In the genomic region with DNA sequence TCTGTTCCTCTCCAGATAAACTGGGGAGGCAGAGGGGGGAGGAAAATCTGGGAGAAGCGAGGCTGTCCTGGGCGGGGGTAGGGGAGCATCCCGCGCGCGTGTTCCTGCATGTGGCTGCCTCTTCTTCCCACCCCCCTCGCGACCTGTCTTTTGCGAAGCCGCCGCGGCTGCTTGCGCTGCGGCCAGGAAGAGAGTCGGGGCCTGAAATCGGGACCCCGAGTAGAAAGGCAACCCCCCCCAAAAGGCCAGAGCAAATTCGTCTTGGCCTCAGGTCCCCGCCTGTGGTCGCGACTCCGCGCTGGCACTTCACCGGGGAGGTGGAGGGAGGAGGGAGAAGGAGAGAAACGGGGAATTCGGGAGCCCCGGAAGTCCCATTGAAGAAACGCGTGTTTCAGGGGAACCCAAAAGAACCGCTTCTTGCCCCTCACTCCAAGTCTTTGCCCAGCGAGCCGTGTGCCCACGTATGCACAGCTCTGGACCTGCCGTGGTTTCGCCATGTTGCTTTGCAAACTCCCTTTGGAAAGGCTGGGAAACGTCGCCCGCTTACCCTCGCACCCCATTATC, we compare ENCODE assay signal across 8 cellular contexts. TPM values are rescaled to one million over a fixed set of nuclear protein-coding genes. Genes with fewer than 3 reads are reported as not detected.
A peak's percentile ranks its signal among the peaks of the same experiment; 100 is the strongest.
DNase-seq lines count a peak whose midpoint lies in the region; ATAC-seq and TF ChIP-seq lines count a peak whose summit lies in the region.

No MANE protein-coding gene starts in this region.

- no peaks in the 10 kb centered on the region for H3K9me2 ChIP-seq in PC-3 (replicated peaks; ENCODE audit: low read length)

- H3K4me1 ChIP-seq in mucosa of stomach (ENCODE audit: control insufficient read depth, insufficient read depth, low read length), result peaks cover 35% of the 10 kb centered on the region
- peaks cover 0 to 2% of the 10 kb centered on the region in 2 donors for H3K4me1 ChIP-seq in aorta (ENCODE audit: control insufficient read depth in 1 of 2, insufficient read depth in 2 of 2, low read length in 2 of 2)
- H3K4me1 ChIP-seq in PC-3 (ENCODE audit: insufficient read depth, low read length), result no peaks in the 10 kb centered on the region

- no peaks in the 10 kb centered on the region for H3K9me3 Mint-ChIP-seq in dendritic cell treated with granulocyte-macrophage colony-stimulating factor and Interleukin-4, amounts not matched to agents 40 ng/mL and 50 ng/mL, for 4 days

- WGBS in aorta, 2 donors, result 0 to 1% methylated on average over 24 to 39 of the region's 39 CpGs

- CTCF ChIA-PET in RWPE1 (lab: Yijun Ruan, JAX), result interaction anchor here (0.7 kb wide), 1 partner anchor 381 kb away, joined by 3 read pairs; no protein-coding TSS in a partner anchor
- CTCF ChIA-PET in PC-3 (lab: Charles Lee), result no interaction called here

- no peak overlapping the region for H3K4me2 ChIP-seq in PC-3 (ENCODE audit: low read length)

- H3F3A ChIP-seq in PC-3 (ENCODE audit: low read length, unreplicated experiment), result no peaks in the 10 kb centered on the region

- no peak overlapping the region for H2AFZ ChIP-seq in PC-3 (ENCODE audit: low read length)

- DNase-seq in DMS114 treated with DMSO at 0.1 percent for 48 hours (lab: John Stamatoyannopoulos, UW; ENCODE audit: unreplicated experiment) (peak; percentile 11), RWPE1 (ENCODE audit: low spot score) (peak; percentile 27), aorta (peak in 1 of 2 donors; percentile 78), PC-3 (no peak), GM10266 (ENCODE audit: extremely low spot score) (no peak)

- no peaks in the 10 kb centered on the region for H3K9me3 ChIP-seq in mucosa of stomach (ENCODE audit: control insufficient read depth, low read length)
- no peaks in the 10 kb centered on the region for H3K9me3 ChIP-seq in aorta (ENCODE audit: control insufficient read depth, low read length)
- H3K9me3 ChIP-seq in PC-3 (ENCODE audit: low read length), result no peaks in the 10 kb centered on the region

- H3K4me3 ChIP-seq in mucosa of stomach (ENCODE audit: low read length) (peak overlapping the region; percentile 25), aorta (ENCODE audit: low read length in 2 of 2) (peak overlapping the region; percentile 75 to 95), PC-3 (ENCODE audit: low read length) (no peak overlapping the region)

- no TSS peak for BruUV-seq in PC-3 (replicated peaks; lab: Mats Ljungman, UMichigan)

- no peaks in the 10 kb centered on the region for H3K36me3 ChIP-seq in mucosa of stomach (ENCODE audit: control insufficient read depth, insufficient read depth, low read length)
- H3K36me3 ChIP-seq in aorta (ENCODE audit: control insufficient read depth in 1 of 2, insufficient read depth in 2 of 2, low read length in 1 of 2), result peaks cover 0 to 2% of the 10 kb centered on the region in 2 donors
- H3K36me3 ChIP-seq in PC-3 (ENCODE audit: low read depth, low read length), result no peaks in the 10 kb centered on the region

- H3K9ac ChIP-seq in mucosa of stomach (ENCODE audit: low read length) (peak overlapping the region; percentile 68), PC-3 (ENCODE audit: low read length) (no peak overlapping the region)

- no peaks in the 10 kb centered on the region for H4K20me1 ChIP-seq in PC-3 (ENCODE audit: low read length)

- H3K79me2 ChIP-seq in PC-3 (ENCODE audit: low read length), result no peaks in the 10 kb centered on the region

- H3K27ac ChIP-seq in RWPE1 (peak overlapping the region; percentile 48), aorta (ENCODE audit: low read depth in 1 of 2, low read length in 2 of 2) (peak overlapping the region; percentile 93 to 95), PC-3 (ENCODE audit: low read length) (no peak overlapping the region)

- peaks cover 67% of the 10 kb centered on the region for H3K27me3 Mint-ChIP-seq in dendritic cell treated with granulocyte-macrophage colony-stimulating factor and Interleukin-4, amounts not matched to agents 40 ng/mL and 50 ng/mL, for 4 days

- H3K4me3 Mint-ChIP-seq in dendritic cell treated with granulocyte-macrophage colony-stimulating factor and Interleukin-4, amounts not matched to agents 40 ng/mL and 50 ng/mL, for 4 days, result peak overlapping the region; percentile 89

- H3K27ac Mint-ChIP-seq in dendritic cell treated with granulocyte-macrophage colony-stimulating factor and Interleukin-4, amounts not matched to agents 40 ng/mL and 50 ng/mL, for 4 days, result peak overlapping the region; percentile 83

- ATAC-seq in aorta (ENCODE audit: low FRiP score) (no peak), PC-3 (no peak), GM18519 (IDR thresholded peaks at IDR 0.05; ENCODE audit: low FRiP score, unreplicated experiment) (no peak)

- peaks cover 6% of the 10 kb centered on the region for H3K36me3 Mint-ChIP-seq in dendritic cell treated with granulocyte-macrophage colony-stimulating factor and Interleukin-4, amounts not matched to agents 40 ng/mL and 50 ng/mL, for 4 days (ENCODE audit: low read depth)

- intact Hi-C loops in dendritic cell treated with granulocyte-macrophage colony-stimulating factor and Interleukin-4, amounts not matched to agents 40 ng/mL and 50 ng/mL, for 4 days (cut with micrococcal nuclease), result loop anchor here (5.0 kb wide), 1 partner anchor 402 kb away; a partner anchor contains a TSS
- intact Hi-C loops in aorta (cut with DNase I) (no loop called here), PC-3 (cut with micrococcal nuclease) (no loop called here)

- no peak for TF ChIP-seq CTCF in RWPE1 (conservative IDR thresholded peaks at IDR 0.05; ENCODE audit: low read depth)
- TF ChIP-seq CTCF in PC-3 (conservative IDR thresholded peaks at IDR 0.05; ENCODE audit: low read depth, low read length), result no peak
- TF ChIP-seq CTCF in GM10266 (IDR thresholded peaks at IDR 0.05; ENCODE audit: control insufficient read depth, insufficient read depth, low read depth, missing control alignments), result no peak

- peaks cover 75% of the 10 kb centered on the region for H3K4me1 Mint-ChIP-seq in dendritic cell treated with granulocyte-macrophage colony-stimulating factor and Interleukin-4, amounts not matched to agents 40 ng/mL and 50 ng/mL, for 4 days (ENCODE audit: low read depth)

- H3K27me3 ChIP-seq in mucosa of stomach (ENCODE audit: control insufficient read depth, insufficient read depth, low read length), result peaks cover 77% of the 10 kb centered on the region
- no peaks in the 10 kb centered on the region for H3K27me3 ChIP-seq in aorta (ENCODE audit: control insufficient read depth in 1 of 2, insufficient read depth in 2 of 2, low read length in 1 of 2)
- peaks cover 80% of the 10 kb centered on the region for H3K27me3 ChIP-seq in PC-3 (ENCODE audit: low read length)

- POLR2A ChIA-PET in RWPE1 (lab: Yijun Ruan, JAX; ENCODE audit: low non-redundant PET), result interaction anchor here (0.5 kb wide), 1 partner anchor 276 kb away, joined by 3 read pairs; no protein-coding TSS in a partner anchor
- POLR2A ChIA-PET in PC-3 (lab: Charles Lee; ENCODE audit: unreplicated experiment), result no interaction called here

RNA-seq across cellular contexts. Expression of a gene that starts 0.9 kb away (rescaled TPM):
- total RNA-seq in aorta, result 100 to 1,000 TPM; 135 to 170 TPM
- 10 to 100 TPM; 17.1 to 18.9 TPM for polyA plus RNA-seq in aorta
- not detected in 2 replicates for total RNA-seq in PC-3 (2014; rRNA removed)

RNA-seq across cellular contexts. Expression of a gene that starts 46.5 kb away (rescaled TPM):
- total RNA-seq in aorta (10 to 100 TPM in 1 of 2 donors, 1 to 10 TPM in 1; 7.2 to 10.5 TPM), PC-3 (2014; rRNA removed) (3.7 and 4.6 TPM in 2 replicates)
- 1 to 10 TPM; 2.9 to 4.6 TPM for polyA plus RNA-seq in aorta

Comparison
In these comparisons a context has a peak if more than half of its experiments do, and no peak if none do; other contexts are left out.
1. DNase-seq: peak in DMS114 treated with DMSO at 0.1 percent for 48 hours (single experiment) and RWPE1 (single experiment); none in PC-3 (single experiment) and GM10266 (single experiment).
2. RNA of a gene that starts 0.9 kb away (total RNA-seq): 135 to 170 TPM in aorta; not detected in PC-3; every median in the first group is over 100 times any median in the second.